ENCODE assay signal across 27 cellular contexts in genomic region chr21:38211321-38211720, GRCh38. TPM values are rescaled to one million over a fixed set of nuclear protein-coding genes. Genes with fewer than 3 reads are reported as not detected.
A peak's percentile ranks its signal among the peaks of the same experiment; 100 is the strongest.
DNase-seq lines count a peak whose midpoint lies in the region; ATAC-seq and TF ChIP-seq lines count a peak whose summit lies in the region.
"Had no signal": no experiment of that assay in that cellular context is flagged by ENCODE, and none has a peak within 500 bp of the region (broad histone marks: within the 10 kb centered on the region; RNA-seq: fewer than 3 reads in every experiment).

No MANE protein-coding gene starts in this region.

- H3K4me3 ChIP-seq in esophagus muscularis mucosa (no peak overlapping the region), fibroblast of the aortic adventitia (ENCODE audit: low read depth, low read length) (no peak overlapping the region), neutrophil (ENCODE audit: low read depth in 1 of 2, low read length in 1 of 2) (no peak overlapping the region), A673 (ENCODE audit: low read depth, low read length, poor library complexity, severe bottlenecking) (no peak overlapping the region)
- H3K4me3 ChIP-seq: A549; BLaER1 treated with 17β-estradiol and CSF1 and Interleukin-3, amounts not matched to agents 10 nM and 100 nM; GM12878 had no signal

- no peaks in the 10 kb centered on the region for H3K36me3 Mint-ChIP-seq in activated CD4-positive, alpha-beta T cell treated with anti-CD3 and anti-CD28 coated beads, Interleukin-2, amount 10 ng/mL, durations not matched to agents 24 days and 14 days (ENCODE audit: low read depth)
- H3K36me3 Mint-ChIP-seq: CD8-positive, alpha-beta memory T cell had no signal

- no peak for ATAC-seq in GM21423 (IDR thresholded peaks at IDR 0.05; ENCODE audit: unreplicated experiment)
- ATAC-seq: A549, GM12878 had no signal

- intact Hi-C loops in activated CD4-positive, alpha-beta T cell treated with anti-CD3 and anti-CD28 coated beads, Interleukin-2, amount 10 ng/mL, durations not matched to agents 24 days and 14 days (cut with micrococcal nuclease), result no loop called here
- intact Hi-C loops in esophagus muscularis mucosa (cut with DNase I), result no loop called here
- intact Hi-C loops in A673 (cut with micrococcal nuclease; ENCODE audit: unreplicated experiment), result no loop called here

- peaks cover 20% of the 10 kb centered on the region for H3K27me3 Mint-ChIP-seq in activated CD4-positive, alpha-beta T cell treated with anti-CD3 and anti-CD28 coated beads, Interleukin-2, amount 10 ng/mL, durations not matched to agents 24 days and 14 days

- TF ChIP-seq POLR2A in esophagus muscularis mucosa (IDR thresholded peaks at IDR 0.05; ENCODE audit: low read depth), result no peak

- H3K4me1 ChIP-seq in esophagus muscularis mucosa (no peaks in the 10 kb centered on the region), neutrophil (ENCODE audit: control insufficient read depth in 1 of 2, insufficient read depth in 1 of 2, low read depth in 1 of 2, low read length in 1 of 2) (peaks cover 36 to 45% of the 10 kb centered on the region in 2 experiments), A673 (ENCODE audit: insufficient read depth, low read length, poor library complexity, severe bottlenecking) (no peaks in the 10 kb centered on the region)
- H3K4me1 ChIP-seq: A549 had no signal

- H3K36me3 ChIP-seq in esophagus muscularis mucosa (no peaks in the 10 kb centered on the region), neutrophil (no peaks in the 10 kb centered on the region), A673 (ENCODE audit: insufficient read depth, low read length, poor library complexity, severe bottlenecking) (no peaks in the 10 kb centered on the region)
- H3K36me3 ChIP-seq: BLaER1 treated with 17β-estradiol and CSF1 and Interleukin-3, amounts not matched to agents 10 nM and 100 nM had no signal

- H3K27me3 ChIP-seq in esophagus muscularis mucosa, result peaks cover 0 to 20% (median 0%) of the 10 kb centered on the region in 4 donors
- H3K27me3 ChIP-seq in neutrophil, result no peaks in the 10 kb centered on the region
- peaks cover 31% of the 10 kb centered on the region for H3K27me3 ChIP-seq in A673 (replicated peaks; ENCODE audit: insufficient read depth, low read depth, low read length, poor library complexity)

- H3K4me1 Mint-ChIP-seq in activated CD4-positive, alpha-beta T cell treated with anti-CD3 and anti-CD28 coated beads, Interleukin-2, amount 10 ng/mL, durations not matched to agents 24 days and 14 days, result no peaks in the 10 kb centered on the region
- H3K4me1 Mint-ChIP-seq: B cell; CD8-positive, alpha-beta memory T cell had no signal

- TF ChIP-seq CTCF in esophagus muscularis mucosa (IDR thresholded peaks at IDR 0.05) (no peak), fibroblast of the aortic adventitia (IDR thresholded peaks at IDR 0.05; ENCODE audit: insufficient read depth, low read length) (no peak), neutrophil (IDR thresholded peaks at IDR 0.05) (no peak), A673 (conservative IDR thresholded peaks at IDR 0.05; ENCODE audit: low read depth, low read length) (no peak)

- no peak overlapping the region for H3K27ac ChIP-seq in esophagus muscularis mucosa (replicated peaks in 1 of 4)
- H3K27ac ChIP-seq in neutrophil, result peak overlapping the region; percentile 56
- no peak overlapping the region for H3K27ac ChIP-seq in A673 (ENCODE audit: low read depth, low read length, poor library complexity, severe bottlenecking)
- H3K27ac ChIP-seq: 22Rv1; A549; BLaER1 treated with 17β-estradiol and CSF1 and Interleukin-3, amounts not matched to agents 10 nM and 100 nM; C4-2B had no signal

- 74% methylated on average over 3 of the region's 3 CpGs for WGBS in esophagus muscularis mucosa

- POLR2A ChIA-PET in A673 (lab: Charles Lee; ENCODE audit: low non-redundant PET), result no interaction called here

- no peak overlapping the region for H3K4me3 Mint-ChIP-seq in activated CD4-positive, alpha-beta T cell treated with anti-CD3 and anti-CD28 coated beads, Interleukin-2, amount 10 ng/mL, durations not matched to agents 24 days and 14 days
- H3K4me3 Mint-ChIP-seq: B cell; CD4-positive, alpha-beta T cell; CD8-positive, alpha-beta memory T cell had no signal

- peaks cover 6% of the 10 kb centered on the region for H3K9me3 Mint-ChIP-seq in activated CD4-positive, alpha-beta T cell treated with anti-CD3 and anti-CD28 coated beads, Interleukin-2, amount 10 ng/mL, durations not matched to agents 24 days and 14 days
- H3K9me3 Mint-ChIP-seq: CD4-positive, alpha-beta T cell had no signal

- DNase-seq in activated CD4-positive, alpha-beta T cell treated with anti-CD3 and anti-CD28 coated beads, Interleukin-2, amount 10 ng/mL, durations not matched to agents 24 days and 14 days, result peak; percentile 28
- no peak for DNase-seq in activated CD4-positive, alpha-beta T cell treated with anti-CD3 and anti-CD28 coated beads for 1 hour
- peak; percentile 29 for DNase-seq in esophagus muscularis mucosa (ENCODE audit: extremely low spot score)
- DNase-seq in fibroblast of the aortic adventitia (ENCODE audit: low read depth), result peak; percentile 61
- no peak for DNase-seq in A673 (ENCODE audit: low spot score)
- no peak for DNase-seq in stimulated activated CD4-positive, alpha-beta T cell treated with anti-CD3 and anti-CD28 coated beads, Interleukin-15, amount 100 ng/mL, for 24 hours
- DNase-seq: ACHN; AML-193; CD4-positive, alpha-beta T cell; CD8-positive, alpha-beta memory T cell; COR-L47; DMS 273 treated with DMSO at 0.1 percent for 48 hours; DMS153; DMS53; DMS79; DND-41; EL; GDM1 had no signal

- CTCF ChIA-PET in A673 (lab: Charles Lee), result no interaction called here

- BruUV-seq in A673 (replicated peaks; lab: Mats Ljungman, UMichigan), result no TSS peak

- H3K9me3 ChIP-seq in esophagus muscularis mucosa (peaks cover 0 to 9% (median 0%) of the 10 kb centered on the region in 4 donors), neutrophil (no peaks in the 10 kb centered on the region), A673 (ENCODE audit: low read depth, low read length, poor library complexity, severe bottlenecking) (no peaks in the 10 kb centered on the region)

- H3K27ac Mint-ChIP-seq in activated CD4-positive, alpha-beta T cell treated with anti-CD3 and anti-CD28 coated beads, Interleukin-2, amount 10 ng/mL, durations not matched to agents 24 days and 14 days, result no peak overlapping the region
- H3K27ac Mint-ChIP-seq: B cell; CD4-positive, alpha-beta T cell; CD8-positive, alpha-beta memory T cell had no signal

- TF ChIP-seq EP300 in esophagus muscularis mucosa (IDR thresholded peaks at IDR 0.05), result no peak

RNA-seq across cellular contexts. Expression of gene KCNJ15, which starts 45.5 kb away (rescaled TPM):
- total RNA-seq in activated CD4-positive, alpha-beta T cell treated with anti-CD3 and anti-CD28 coated beads, Interleukin-2, amount 10 ng/mL, durations not matched to agents 24 days and 14 days, result 2.0 and 2.3 TPM in 2 replicates
- total RNA-seq in esophagus muscularis mucosa (1 to 10 TPM in 2 of 4 donors, not detected in 2; 1.2 to 1.6 TPM), fibroblast of the aortic adventitia (ENCODE audit: low replicate concordance) (0.36 TPM in 1 of 2 replicates, not detected in the other), A673 (2021) (not detected in 2 replicates)
- total RNA-seq: B cell; CD8-positive, alpha-beta memory T cell; G401 had no signal

Comparison
In these comparisons a context has a peak if more than half of its experiments do, and no peak if none do; other contexts are left out.
1. DNase-seq: peak in activated CD4-positive, alpha-beta T cell treated with anti-CD3 and anti-CD28 coated beads, Interleukin-2, amount 10 ng/mL, durations not matched to agents 24 days and 14 days (single experiment), esophagus muscularis mucosa (single experiment) and fibroblast of the aortic adventitia (single experiment); none in activated CD4-positive, alpha-beta T cell treated with anti-CD3 and anti-CD28 coated beads for 1 hour (single experiment), A673 (single experiment) and stimulated activated CD4-positive, alpha-beta T cell treated with anti-CD3 and anti-CD28 coated beads, Interleukin-15, amount 100 ng/mL, for 24 hours (single experiment).